1 cellular context compared by ENCODE assay signal in the genomic region with DNA sequence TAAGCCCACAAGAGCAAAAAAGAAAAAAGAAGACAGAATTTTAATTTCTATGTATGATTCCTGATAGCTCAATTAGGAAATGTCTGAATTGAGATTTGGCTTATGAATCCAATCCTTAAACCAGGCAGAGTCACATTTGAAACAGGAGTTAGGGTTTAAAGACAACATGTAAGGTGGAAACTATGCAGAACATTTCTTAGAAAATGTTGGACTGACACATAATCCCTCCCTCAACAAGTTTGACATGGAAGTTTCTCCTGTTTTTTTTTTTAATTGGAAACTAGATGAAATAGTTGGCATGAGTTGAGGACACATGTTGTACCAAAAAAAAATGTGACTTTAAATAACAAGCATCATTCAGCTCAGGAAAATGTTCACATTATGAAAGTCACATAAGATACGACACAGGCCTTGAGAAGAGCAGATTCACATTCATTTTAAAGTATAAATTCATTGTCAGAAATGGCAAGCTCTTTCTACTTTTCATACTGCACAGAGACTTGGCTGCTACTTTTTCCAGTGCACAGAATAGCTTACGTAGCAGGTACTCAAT.
TF ChIP-seq lines count a peak whose summit lies in the region.

No MANE protein-coding gene starts in this region.

TF ChIP-seq in H1, 55 proteins besides CTCF, POLR2A, EP300 and RAD21 (continued from another document):
- TF ChIP-seq RFX5 (IDR thresholded peaks at IDR 0.05; ENCODE audit: borderline replicate concordance, low read depth, low read length) (no peak), RNF2 (IDR thresholded peaks at IDR 0.05; ENCODE audit: borderline replicate concordance, low read depth, low read length, missing control alignments, poor library complexity, severe bottlenecking) (no peak), HDAC2 (IDR thresholded peaks at IDR 0.05; ENCODE audit: borderline replicate concordance in 1 of 2, low read depth in 2 of 2, low read length in 2 of 2) (no peak), SP2 (IDR thresholded peaks at IDR 0.05; ENCODE audit: low read length) (no peak), CTBP2 (IDR thresholded peaks at IDR 0.05; ENCODE audit: borderline replicate concordance, insufficient read depth, insufficient read length, low read length) (no peak), CREB1 (IDR thresholded peaks at IDR 0.05) (no peak)
